ENCODE assay signal across 10 cellular contexts in genomic region chr2:102657770-102658169, GRCh38. TPM values are rescaled to one million over a fixed set of nuclear protein-coding genes. Genes with fewer than 3 reads are reported as not detected.
DNase-seq lines count a peak whose midpoint lies in the region; ATAC-seq, FAIRE-seq and TF ChIP-seq lines count a peak whose summit lies in the region.
"Had no signal": no experiment of that assay in that cellular context is flagged by ENCODE, and none has a peak within 500 bp of the region (broad histone marks: within the 10 kb centered on the region; RNA-seq: fewer than 3 reads in every experiment).

No MANE protein-coding gene starts in this region.

- no peak overlapping the region for H3K4me3 Mint-ChIP-seq in activated CD4-positive, alpha-beta T cell treated with anti-CD3 and anti-CD28 coated beads, Interleukin-2, amount 10 ng/mL, durations not matched to agents 24 days and 14 days
- H3K4me3 Mint-ChIP-seq in stimulated activated effector memory CD8-positive, alpha-beta T cell treated with anti-CD3 and anti-CD28 coated beads, Interleukin-12 subunit alpha, Interleukin-12 subunit beta, amount 100 ng/mL, for 72 hours = no peak overlapping the region

- no peaks in the 10 kb centered on the region for H3K36me3 ChIP-seq in bronchial epithelial cell (ENCODE audit: control insufficient read depth, insufficient read depth, low read length)

- H3K4me3 ChIP-seq in bronchial epithelial cell (ENCODE audit: low read depth, low read length) = no peak overlapping the region
- H3K4me3 ChIP-seq: PC-9 had no signal

- ATAC-seq in HG03060 (IDR thresholded peaks at IDR 0.05; ENCODE audit: low read depth, unreplicated experiment) = peak; percentile 53
- peak; percentile 90 for ATAC-seq in stimulated activated effector memory CD8-positive, alpha-beta T cell treated with anti-CD3 and anti-CD28 coated beads, Interleukin-12 subunit alpha, Interleukin-12 subunit beta, amount 100 ng/mL, for 72 hours

- H3K27ac Mint-ChIP-seq in activated CD4-positive, alpha-beta T cell treated with anti-CD3 and anti-CD28 coated beads, Interleukin-2, amount 10 ng/mL, durations not matched to agents 24 days and 14 days = peak overlapping the region; percentile 36
- H3K27ac Mint-ChIP-seq in stimulated activated effector memory CD8-positive, alpha-beta T cell treated with anti-CD3 and anti-CD28 coated beads, Interleukin-12 subunit alpha, Interleukin-12 subunit beta, amount 100 ng/mL, for 72 hours = no peak overlapping the region

- no peak for TF ChIP-seq CTCF in bronchial epithelial cell (IDR thresholded peaks at IDR 0.05; ENCODE audit: insufficient read depth, low read length, severe bottlenecking)

- H3K4me1 Mint-ChIP-seq in activated CD4-positive, alpha-beta T cell treated with anti-CD3 and anti-CD28 coated beads, Interleukin-2, amount 10 ng/mL, durations not matched to agents 24 days and 14 days = peaks cover 10% of the 10 kb centered on the region
- peaks cover 9% of the 10 kb centered on the region for H3K4me1 Mint-ChIP-seq in stimulated activated effector memory CD8-positive, alpha-beta T cell treated with anti-CD3 and anti-CD28 coated beads, Interleukin-12 subunit alpha, Interleukin-12 subunit beta, amount 100 ng/mL, for 72 hours

- H3K27me3 ChIP-seq in bronchial epithelial cell (ENCODE audit: control insufficient read depth, insufficient read depth, low read length) = no peaks in the 10 kb centered on the region

- H3K27me3 Mint-ChIP-seq in activated CD4-positive, alpha-beta T cell treated with anti-CD3 and anti-CD28 coated beads, Interleukin-2, amount 10 ng/mL, durations not matched to agents 24 days and 14 days = peaks cover 7% of the 10 kb centered on the region

- intact Hi-C loops in activated CD4-positive, alpha-beta T cell treated with anti-CD3 and anti-CD28 coated beads, Interleukin-2, amount 10 ng/mL, durations not matched to agents 24 days and 14 days (cut with micrococcal nuclease) = no loop called here

- peaks cover 3% of the 10 kb centered on the region for H3K9me3 Mint-ChIP-seq in activated CD4-positive, alpha-beta T cell treated with anti-CD3 and anti-CD28 coated beads, Interleukin-2, amount 10 ng/mL, durations not matched to agents 24 days and 14 days
- H3K9me3 Mint-ChIP-seq in stimulated activated effector memory CD8-positive, alpha-beta T cell treated with anti-CD3 and anti-CD28 coated beads, Interleukin-12 subunit alpha, Interleukin-12 subunit beta, amount 100 ng/mL, for 72 hours = no peaks in the 10 kb centered on the region

- no peaks in the 10 kb centered on the region for H3K36me3 Mint-ChIP-seq in activated CD4-positive, alpha-beta T cell treated with anti-CD3 and anti-CD28 coated beads, Interleukin-2, amount 10 ng/mL, durations not matched to agents 24 days and 14 days (ENCODE audit: low read depth)
- no peaks in the 10 kb centered on the region for H3K36me3 Mint-ChIP-seq in stimulated activated effector memory CD8-positive, alpha-beta T cell treated with anti-CD3 and anti-CD28 coated beads, Interleukin-12 subunit alpha, Interleukin-12 subunit beta, amount 100 ng/mL, for 72 hours

- peak; percentile 60 for DNase-seq in activated CD4-positive, alpha-beta T cell treated with anti-CD3 and anti-CD28 coated beads, Interleukin-2, amount 10 ng/mL, durations not matched to agents 24 days and 14 days
- no peak for DNase-seq in activated CD4-positive, alpha-beta T cell treated with anti-CD3 and anti-CD28 coated beads for 1 hour
- peak; percentile 83 for DNase-seq in bronchial epithelial cell (ENCODE audit: low read depth)
- no peak for DNase-seq in stimulated activated effector memory CD8-positive, alpha-beta T cell treated with anti-CD3 and anti-CD28 coated beads, Interleukin-12 subunit alpha, Interleukin-12 subunit beta, amount 100 ng/mL, for 72 hours (ENCODE audit: low spot score in 2 of 2)
- DNase-seq in globus pallidus (ENCODE audit: low spot score) = no peak
- no peak for DNase-seq in Ammon's horn (ENCODE audit: low spot score)
- no peak for DNase-seq in germinal center (ENCODE audit: low spot score)
- DNase-seq: NCI-H1417 had no signal

- no peak for FAIRE-seq in bronchial epithelial cell (lab: Jason Lieb, UNC)

RNA-seq across cellular contexts. Expression of gene SLC9A2, which starts 38.4 kb away (rescaled TPM):
- total RNA-seq in activated CD4-positive, alpha-beta T cell treated with anti-CD3 and anti-CD28 coated beads, Interleukin-2, amount 10 ng/mL, durations not matched to agents 24 days and 14 days = not detected in 2 replicates
- under 0.01 and 0.13 TPM in 2 replicates for total RNA-seq in bronchial epithelial cell

Comparison
In these comparisons a context has a peak if more than half of its experiments do, and no peak if none do; other contexts are left out.
1. DNase-seq: peak in activated CD4-positive, alpha-beta T cell treated with anti-CD3 and anti-CD28 coated beads, Interleukin-2, amount 10 ng/mL, durations not matched to agents 24 days and 14 days (single experiment) and bronchial epithelial cell (single experiment); none in activated CD4-positive, alpha-beta T cell treated with anti-CD3 and anti-CD28 coated beads for 1 hour (single experiment), stimulated activated effector memory CD8-positive, alpha-beta T cell treated with anti-CD3 and anti-CD28 coated beads, Interleukin-12 subunit alpha, Interleukin-12 subunit beta, amount 100 ng/mL, for 72 hours (0 of 2), globus pallidus (single experiment), Ammon's horn (single experiment) and germinal center (single experiment).